Comparison of ENCODE assay signal across 8 cellular contexts in the genomic region with DNA sequence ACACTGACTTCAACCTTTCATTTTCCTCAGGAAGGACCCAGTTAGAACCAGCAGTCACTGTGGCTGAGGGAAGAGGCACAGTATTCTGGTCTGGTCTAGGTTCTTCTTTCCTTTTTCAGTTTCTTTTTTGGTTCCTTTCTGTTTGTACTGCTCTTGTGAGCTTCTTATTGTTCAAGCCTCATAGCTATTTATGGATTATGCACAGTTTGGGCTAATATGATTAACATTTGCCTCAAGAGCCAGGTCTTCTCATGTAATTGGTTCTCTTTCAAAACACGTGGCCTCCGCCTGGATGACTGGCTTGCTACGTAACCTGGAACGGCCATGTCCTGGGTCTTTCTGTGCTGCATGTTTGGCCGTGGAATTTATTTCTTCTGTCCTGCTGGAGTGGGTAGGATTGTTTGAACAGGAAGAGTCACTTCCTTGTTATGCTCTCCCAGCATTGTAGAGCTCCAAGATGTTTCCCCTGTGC. TPM values are rescaled to one million over a fixed set of nuclear protein-coding genes. Genes with fewer than 3 reads are reported as not detected.
A peak's percentile ranks its signal among the peaks of the same experiment; 100 is the strongest.
DNase-seq lines count a peak whose midpoint lies in the region; ATAC-seq, FAIRE-seq and TF ChIP-seq lines count a peak whose summit lies in the region.

No MANE protein-coding gene starts in this region.

- H3K9me1 ChIP-seq in IMR-90 (ENCODE audit: insufficient read depth, low read length): peaks cover 5% of the 10 kb centered on the region
- H3K9me1 ChIP-seq in endothelial cell of umbilical vein (replicated peaks; ENCODE audit: control insufficient read depth, extremely low read depth, insufficient read depth, low read length): no peaks in the 10 kb centered on the region

- intact Hi-C loops in IMR-90 (cut with micrococcal nuclease) (no loop called here), endothelial cell of umbilical vein (cut with micrococcal nuclease) (loop anchor here (1.0 kb wide), 8 partner anchors 11 to 440 kb away; no protein-coding TSS in a partner anchor)
- intact Hi-C loops in activated naive CD4-positive, alpha-beta T cell treated with anti-CD3 and anti-CD28 coated beads for 36 hours (cut with micrococcal nuclease): no loop called here

- peak overlapping the region; percentile 7 for H2BK120ac ChIP-seq in IMR-90 (ENCODE audit: low read depth, low read length)

- H3K4me2 ChIP-seq in IMR-90 (ENCODE audit: low read depth, low read length) (peak overlapping the region; percentile 81), endothelial cell of umbilical vein (ENCODE audit: insufficient read depth, low read length) (peak overlapping the region; percentile 89)

- H3K4me3 ChIP-seq in IMR-90 (ENCODE audit: insufficient read depth, low read depth, low read length) (peak overlapping the region; percentile 29; the same call in 1 of the 2 replicates), endothelial cell of umbilical vein (replicated peaks in 1 of 3; ENCODE audit: insufficient read depth in 1 of 3, low read depth in 1 of 3, low read length in 3 of 3) (peak overlapping the region in 2 of 3 experiments; percentile 22 to 49)
- no peak overlapping the region for H3K4me3 ChIP-seq in effector memory CD4-positive, alpha-beta T cell (ENCODE audit: insufficient read depth, low read depth, low read length, poor library complexity, severe bottlenecking)

- peak overlapping the region; percentile 13; the same call in 1 of the 2 replicates for H3K56ac ChIP-seq in IMR-90 (ENCODE audit: extremely low read depth, insufficient read depth, low read length)

- no peaks in the 10 kb centered on the region for H3K9me3 ChIP-seq in IMR-90 (ENCODE audit: control insufficient read depth, insufficient read depth, low read length)
- no peaks in the 10 kb centered on the region for H3K9me3 ChIP-seq in endothelial cell of umbilical vein (replicated peaks; ENCODE audit: control insufficient read depth, insufficient read depth, low read length)
- H3K9me3 ChIP-seq in effector memory CD4-positive, alpha-beta T cell (ENCODE audit: control insufficient read depth, low read length): no peaks in the 10 kb centered on the region

- H3K23ac ChIP-seq in IMR-90 (ENCODE audit: low read depth, low read length): peak overlapping the region; percentile 4; the same call in 1 of the 2 replicates

- peaks cover 16 to 50% of the 10 kb centered on the region in 2 experiments for H3K79me1 ChIP-seq in IMR-90 (ENCODE audit: low read depth in 1 of 2, low read length in 2 of 2)

- no peaks in the 10 kb centered on the region for H3K9me3 Mint-ChIP-seq in osteocyte (ENCODE audit: unreplicated experiment)
- H3K9me3 Mint-ChIP-seq in activated naive CD4-positive, alpha-beta T cell treated with anti-CD3 and anti-CD28 coated beads for 36 hours: no peaks in the 10 kb centered on the region

- no peak for TF ChIP-seq RAD21 in IMR-90 (IDR thresholded peaks at IDR 0.05; ENCODE audit: low read length)

- no peaks in the 10 kb centered on the region for H3K36me3 ChIP-seq in IMR-90 (ENCODE audit: control insufficient read depth, insufficient read depth, low read length)
- no peaks in the 10 kb centered on the region for H3K36me3 ChIP-seq in endothelial cell of umbilical vein (ENCODE audit: control insufficient read depth in 2 of 2, extremely low read depth in 1 of 2, insufficient read depth in 2 of 2, low read length in 2 of 2)
- no peaks in the 10 kb centered on the region for H3K36me3 ChIP-seq in effector memory CD4-positive, alpha-beta T cell (ENCODE audit: control insufficient read depth, insufficient read depth, low read length)

- H3K27me3 ChIP-seq in IMR-90 (ENCODE audit: control insufficient read depth, insufficient read depth, low read length): no peaks in the 10 kb centered on the region
- H3K27me3 ChIP-seq in endothelial cell of umbilical vein (ENCODE audit: control insufficient read depth in 2 of 2, insufficient read depth in 2 of 2, low read length in 2 of 2): no peaks in the 10 kb centered on the region
- no peaks in the 10 kb centered on the region for H3K27me3 ChIP-seq in effector memory CD4-positive, alpha-beta T cell (replicated peaks; ENCODE audit: control insufficient read depth, insufficient read depth, low read length, poor library complexity, severe bottlenecking)

- in situ Hi-C loops in IMR-90 (cut with MboI; ENCODE audit: low sequenced_read_pairs): no loop called here

- peak overlapping the region; percentile 5; the same call in 1 of the 2 replicates for H3K18ac ChIP-seq in IMR-90 (ENCODE audit: low read depth, low read length)

- 0 out of 2 replicates have a peak overlapping the region, but pooled peaks have one; percentile 17 for H4K91ac ChIP-seq in IMR-90 (ENCODE audit: insufficient read depth, low read depth, low read length)

- H3K4me1 Mint-ChIP-seq in osteocyte (ENCODE audit: unreplicated experiment): peaks cover 32% of the 10 kb centered on the region
- no peaks in the 10 kb centered on the region for H3K4me1 Mint-ChIP-seq in activated naive CD4-positive, alpha-beta T cell treated with anti-CD3 and anti-CD28 coated beads for 36 hours (ENCODE audit: low read depth)

- peak overlapping the region; percentile 25 for H2BK5ac ChIP-seq in IMR-90 (ENCODE audit: low read depth, low read length, poor library complexity, severe bottlenecking)

- peak overlapping the region; percentile 3; the same call in 1 of the 2 replicates for H2AK5ac ChIP-seq in IMR-90 (ENCODE audit: low read depth, low read length)

- H3K4ac ChIP-seq in IMR-90 (ENCODE audit: low read depth, low read length): peak overlapping the region; percentile 45; the same call in 1 of the 2 replicates

- peak; percentile 98 for ATAC-seq in GM21515 (IDR thresholded peaks at IDR 0.05; ENCODE audit: unreplicated experiment)
- ATAC-seq in IMR-90 (ENCODE audit: low read depth): peak; percentile 84

- H3K4me1 ChIP-seq in IMR-90 (ENCODE audit: control insufficient read depth, insufficient read depth, low read length): peaks cover 4% of the 10 kb centered on the region
- peaks cover 22% of the 10 kb centered on the region for H3K4me1 ChIP-seq in endothelial cell of umbilical vein (ENCODE audit: control insufficient read depth, extremely low read depth, insufficient read depth, low read length)
- no peaks in the 10 kb centered on the region for H3K4me1 ChIP-seq in effector memory CD4-positive, alpha-beta T cell (ENCODE audit: control insufficient read depth, insufficient read depth, low read length, poor library complexity, severe bottlenecking)

- WGBS in IMR-90 (ENCODE audit: extremely low coverage in 2 of 2, insufficient read length in 1 of 2), 2 experiments: no CpG with 5 or more reads among the region's 5 CpGs

- peaks cover 2% of the 10 kb centered on the region for H3K36me3 Mint-ChIP-seq in osteocyte (ENCODE audit: unreplicated experiment)
- H3K36me3 Mint-ChIP-seq in activated naive CD4-positive, alpha-beta T cell treated with anti-CD3 and anti-CD28 coated beads for 36 hours (ENCODE audit: low read depth): no peaks in the 10 kb centered on the region

- no peak overlapping the region for H2AK9ac ChIP-seq in IMR-90 (replicated peaks; ENCODE audit: low read depth, low read length, poor library complexity)

- POLR2A ChIA-PET in IMR-90 (lab: Charles Lee; ENCODE audit: unreplicated experiment): interaction anchor here (0.6 kb wide), 1 partner anchor 373 kb away, joined by 6 read pairs; no protein-coding TSS in a partner anchor
- POLR2A ChIA-PET in endothelial cell of umbilical vein (lab: Charles Lee): interaction anchor here (0.5 to 1.8 kb wide), 4 partner anchors 11 to 41 kb away, joined by 3 to 9 read pairs (median 4); no protein-coding TSS in a partner anchor

- H3K27ac Mint-ChIP-seq in osteocyte (ENCODE audit: unreplicated experiment): peak overlapping the region; percentile 94
- H3K27ac Mint-ChIP-seq in activated naive CD4-positive, alpha-beta T cell treated with anti-CD3 and anti-CD28 coated beads for 36 hours: no peak overlapping the region

- peak overlapping the region; percentile 74 for H3K14ac ChIP-seq in IMR-90 (replicated peaks; ENCODE audit: low read depth, low read length)

- H4K20me1 ChIP-seq in IMR-90 (ENCODE audit: insufficient read depth, low read length) (0 out of 2 replicates have a peak, but pooled peaks cover 3% of the 10 kb centered on the region), endothelial cell of umbilical vein (replicated peaks; ENCODE audit: control insufficient read depth, extremely low read depth, insufficient read depth, low read length) (no peaks in the 10 kb centered on the region)

- CTCF ChIA-PET in IMR-90 (lab: Yijun Ruan, JAX): interaction anchor here (0.6 to 1.0 kb wide), 3 partner anchors 9 to 801 kb away, joined by 3 to 6 read pairs (median 3); no protein-coding TSS in a partner anchor
- CTCF ChIA-PET in endothelial cell of umbilical vein (lab: Charles Lee): interaction anchor here (0.8 to 2.1 kb wide), 12 partner anchors 10 to 1427 kb away, joined by 3 to 12 read pairs (median 4); partner anchors contain the start of gene RBMS3
- CTCF ChIA-PET in activated naive CD4-positive, alpha-beta T cell treated with anti-CD3 and anti-CD28 coated beads for 36 hours (lab: Charles Lee): no interaction called here

- H3K9ac ChIP-seq in IMR-90 (ENCODE audit: low read depth, low read length) (peak overlapping the region; percentile 7; the same call in 1 of the 2 replicates), endothelial cell of umbilical vein (replicated peaks; ENCODE audit: extremely low read depth, insufficient read depth, low read length) (peak overlapping the region; percentile 90)

- peak; percentile 98 for FAIRE-seq in endothelial cell of umbilical vein (lab: Jason Lieb, UNC)

- H3K27ac ChIP-seq in IMR-90 (ENCODE audit: insufficient read depth, low read length) (peak overlapping the region; percentile 38; the same call in 1 of the 2 replicates), endothelial cell of umbilical vein (ENCODE audit: insufficient read depth, low read depth, low read length) (peak overlapping the region; percentile 98)
- no peak overlapping the region for H3K27ac ChIP-seq in effector memory CD4-positive, alpha-beta T cell (ENCODE audit: insufficient read depth, low read length, poor library complexity, severe bottlenecking)

- no peaks in the 10 kb centered on the region for H3K27me3 Mint-ChIP-seq in osteocyte (ENCODE audit: unreplicated experiment)
- H3K27me3 Mint-ChIP-seq in activated naive CD4-positive, alpha-beta T cell treated with anti-CD3 and anti-CD28 coated beads for 36 hours (ENCODE audit: low read depth): no peaks in the 10 kb centered on the region

- DNase-seq in EL (peak; percentile 92), IMR-90 (peak; percentile 67), endothelial cell of umbilical vein (ENCODE audit: low read depth, low spot score) (peak; percentile 98), osteocyte (ENCODE audit: extremely low spot score, unreplicated experiment) (no peak), COLO668 (lab: John Stamatoyannopoulos, UW; ENCODE audit: unreplicated experiment) (no peak)
- DNase-seq in activated naive CD4-positive, alpha-beta T cell treated with anti-CD3 and anti-CD28 coated beads for 36 hours: no peak
- no peak for DNase-seq in effector memory CD4-positive, alpha-beta T cell

- BruUV-seq in IMR-90 (replicated peaks; lab: Mats Ljungman, UMichigan) (no TSS peak), endothelial cell of umbilical vein (replicated peaks; lab: Mats Ljungman, UMichigan) (no TSS peak)

- peak overlapping the region; percentile 59 for H3K4me3 Mint-ChIP-seq in osteocyte (ENCODE audit: unreplicated experiment)
- no peak overlapping the region for H3K4me3 Mint-ChIP-seq in activated naive CD4-positive, alpha-beta T cell treated with anti-CD3 and anti-CD28 coated beads for 36 hours

- TF ChIP-seq POLR2A in IMR-90 (IDR thresholded peaks at IDR 0.05; ENCODE audit: low read depth, low read length) (no peak), endothelial cell of umbilical vein (IDR thresholded peaks at IDR 0.05; ENCODE audit: low read depth, low read length) (peak; percentile 69)

- no peak overlapping the region; the same call in 2 of the 3 replicates for H2BK15ac ChIP-seq in IMR-90 (ENCODE audit: low read depth, low read length)

- no peak for TF ChIP-seq CTCF in IMR-90 (conservative IDR thresholded peaks at IDR 0.05; ENCODE audit: low read depth, low read length)
- TF ChIP-seq CTCF in endothelial cell of umbilical vein (IDR thresholded peaks at IDR 0.05; ENCODE audit: extremely low read depth in 1 of 2, insufficient read depth in 1 of 2, low read depth in 1 of 2, low read length in 2 of 2): no peak
- TF ChIP-seq CTCF in osteocyte (IDR thresholded peaks at IDR 0.05): no peak

- H3K79me2 ChIP-seq in endothelial cell of umbilical vein (ENCODE audit: control insufficient read depth, insufficient read depth, low read length): peaks cover 44% of the 10 kb centered on the region

- H4K5ac ChIP-seq in IMR-90 (ENCODE audit: low read depth, low read length): peak overlapping the region; percentile 51

- H2AFZ ChIP-seq in IMR-90 (replicated peaks; ENCODE audit: low read length, poor library complexity) (peak overlapping the region; percentile 68), endothelial cell of umbilical vein (ENCODE audit: low read depth, low read length) (peak overlapping the region; percentile 45)

- H2BK20ac ChIP-seq in IMR-90 (ENCODE audit: low read depth, low read length): peak overlapping the region; percentile 57

- dilution Hi-C loops in IMR-90 (cut with HindIII; ENCODE audit: low sequenced_read_pairs, unreplicated experiment): no loop called here
- dilution Hi-C loops in endothelial cell of umbilical vein (cut with MboI; ENCODE audit: extremely low pct_ligation_motif_present, low sequenced_read_pairs): no loop called here

- peak overlapping the region; percentile 50 to 59; a peak in 2 of 4 replicates for H4K8ac ChIP-seq in IMR-90 (ENCODE audit: low read depth in 2 of 2, low read length in 2 of 2)

RNA-seq across cellular contexts. Expression of gene RBMS3, which starts 43.3 kb away (rescaled TPM):
- 110 and 127 TPM in 2 replicates for total RNA-seq in IMR-90 (2012; rRNA removed)
- 15.2 and 17.1 TPM in 2 replicates for polyA plus RNA-seq in IMR-90 (2012; rRNA removed)
- polyA plus RNA-seq in IMR-90 (2012; cell fraction: cytosol; rRNA removed): 4.3 and 5.0 TPM in 2 replicates
- 10.2 and 28.8 TPM in 2 replicates for polyA plus RNA-seq in IMR-90 (2012; cell fraction: nucleus; rRNA removed; ENCODE audit: low replicate concordance)
- total RNA-seq in endothelial cell of umbilical vein: 37.3 and 42.3 TPM in 2 replicates
- 13.6 and 16.3 TPM in 2 replicates for polyA plus RNA-seq in endothelial cell of umbilical vein
- 11.4 and 11.9 TPM in 2 replicates for polyA plus RNA-seq in endothelial cell of umbilical vein (2011; cell fraction: cytosol; rRNA removed)
- 42.3 and 46.1 TPM in 2 replicates for polyA plus RNA-seq in endothelial cell of umbilical vein (2011; cell fraction: nucleus; rRNA removed)
- 8.2 and 10.2 TPM in 2 replicates for polyA plus RNA-seq in endothelial cell of umbilical vein (2012)
- polyA minus RNA-seq in endothelial cell of umbilical vein: 95.1 and 103 TPM in 2 replicates
- polyA minus RNA-seq in endothelial cell of umbilical vein (2011; cell fraction: cytosol; rRNA and poly(A)+ RNA removed): 7.3 TPM
- 142 and 159 TPM in 2 replicates for polyA minus RNA-seq in endothelial cell of umbilical vein (2011; cell fraction: nucleus; rRNA and poly(A)+ RNA removed)
- 64.2 and 66.8 TPM in 2 replicates for total RNA-seq in osteocyte
- total RNA-seq in activated naive CD4-positive, alpha-beta T cell treated with anti-CD3 and anti-CD28 coated beads for 36 hours: 1 to 10 TPM in 1 of 2 experiments, under 1 TPM in 1; 0.84 to 1.1 TPM

Comparison
In these comparisons a context has a peak if more than half of its experiments do, and no peak if none do; other contexts are left out.
1. DNase-seq: peak in EL (single experiment), IMR-90 (single experiment) and endothelial cell of umbilical vein (single experiment); none in osteocyte (single experiment), activated naive CD4-positive, alpha-beta T cell treated with anti-CD3 and anti-CD28 coated beads for 36 hours (single experiment), effector memory CD4-positive, alpha-beta T cell (0 of 3) and COLO668 (single experiment).
2. RNA of gene RBMS3, which starts 43.3 kb away (total RNA-seq): 110 to 127 TPM in IMR-90, 64.2 to 66.8 TPM in osteocyte and 37.3 to 42.3 TPM in endothelial cell of umbilical vein; 0.84 to 1.1 TPM in activated naive CD4-positive, alpha-beta T cell treated with anti-CD3 and anti-CD28 coated beads for 36 hours; every median in the first group is over 10 times any median in the second.